ENCODE assay signal across 8 cellular contexts in the genomic region with DNA sequence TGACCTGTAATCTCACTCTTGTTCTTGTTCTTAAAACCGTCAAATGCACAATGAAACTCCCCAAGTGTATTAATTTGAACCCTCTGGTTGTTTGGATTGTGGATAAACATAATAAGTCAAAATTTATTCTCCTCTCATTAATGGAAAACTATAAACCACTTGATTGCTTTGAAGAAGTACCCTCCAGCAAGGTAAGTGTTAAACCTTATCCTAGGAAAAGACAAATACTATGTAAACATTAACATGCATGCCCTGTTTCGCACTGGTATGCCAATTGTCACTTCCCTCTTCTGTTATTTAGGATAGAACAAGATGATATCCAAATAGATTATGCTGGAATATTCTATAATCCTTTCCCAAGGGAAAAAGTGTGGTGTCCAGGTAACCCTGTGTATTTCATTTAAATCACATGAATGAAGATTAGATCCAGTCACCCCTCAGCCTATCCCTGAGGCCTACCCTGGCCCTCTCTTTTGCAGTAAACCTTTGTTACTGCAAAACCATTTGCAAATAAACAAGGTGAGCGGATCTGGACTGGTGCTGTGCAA. TPM values are rescaled to one million over a fixed set of nuclear protein-coding genes. Genes with fewer than 3 reads are reported as not detected.
DNase-seq lines count a peak whose midpoint lies in the region; ATAC-seq, FAIRE-seq and TF ChIP-seq lines count a peak whose summit lies in the region.

No MANE protein-coding gene starts in this region.

- peak overlapping the region; percentile 75 for H3K4me2 ChIP-seq in keratinocyte (ENCODE audit: control insufficient read depth, extremely low read depth, insufficient read depth, low read depth, low read length)

- no peak for FAIRE-seq in keratinocyte (lab: Jason Lieb, UNC)

- H3K27ac Mint-ChIP-seq in activated T-helper 17 cell treated with anti-CD3 and anti-CD28 coated beads, Interleukin-2, amount 50 U/mL, for 72 hours, result peak overlapping the region; percentile 90

- peaks cover 23% of the 10 kb centered on the region for H3K36me3 Mint-ChIP-seq in activated T-helper 17 cell treated with anti-CD3 and anti-CD28 coated beads, Interleukin-2, amount 50 U/mL, for 72 hours (ENCODE audit: low read depth)

- ATAC-seq in activated T-helper 17 cell treated with anti-CD3 and anti-CD28 coated beads, Interleukin-2, amount 50 U/mL, for 72 hours (replicated peaks), result no peak

- peak; percentile 38 for DNase-seq in NCI-H510A treated with DMSO at 0.1 percent for 48 hours (lab: John Stamatoyannopoulos, UW)
- DNase-seq in NCI-H510A (lab: John Stamatoyannopoulos, UW), result no peak
- no peak for DNase-seq in keratinocyte (ENCODE audit: low read depth, low spot score)
- peak; percentile 22 for DNase-seq in superior temporal gyrus (ENCODE audit: extremely low spot score)
- DNase-seq in retina, result no peak
- no peak for DNase-seq in COLO668 (lab: John Stamatoyannopoulos, UW; ENCODE audit: unreplicated experiment)
- no peak for DNase-seq in hepatic stellate cell (ENCODE audit: low spot score)

- peak overlapping the region; percentile 84 for H3K4me3 Mint-ChIP-seq in activated T-helper 17 cell treated with anti-CD3 and anti-CD28 coated beads, Interleukin-2, amount 50 U/mL, for 72 hours

- no peaks in the 10 kb centered on the region for H3K9me1 ChIP-seq in keratinocyte (ENCODE audit: control insufficient read depth, extremely low read depth, insufficient read depth, low read length)

- no peak for TF ChIP-seq CTCF in keratinocyte (optimal IDR thresholded peaks at IDR 0.05 in 1 of 3, IDR thresholded peaks at IDR 0.05 in 1 of 3, conservative IDR thresholded peaks at IDR 0.05 in 1 of 3; ENCODE audit: extremely low read depth in 1 of 3, insufficient read depth in 2 of 3, low read length in 3 of 3)

- H3K4me1 ChIP-seq in keratinocyte (ENCODE audit: control insufficient read depth, extremely low read depth, insufficient read depth, low read length), result peaks cover 9% of the 10 kb centered on the region

- peaks cover 18% of the 10 kb centered on the region for H3K4me1 Mint-ChIP-seq in activated T-helper 17 cell treated with anti-CD3 and anti-CD28 coated beads, Interleukin-2, amount 50 U/mL, for 72 hours

- H3K27me3 Mint-ChIP-seq in activated T-helper 17 cell treated with anti-CD3 and anti-CD28 coated beads, Interleukin-2, amount 50 U/mL, for 72 hours, result no peaks in the 10 kb centered on the region

- H3K9me3 ChIP-seq in keratinocyte (ENCODE audit: control insufficient read depth, low read depth, low read length), result no peaks in the 10 kb centered on the region

- H4K20me1 ChIP-seq in keratinocyte (ENCODE audit: control insufficient read depth, extremely low read depth, insufficient read depth, low read length), result no peaks in the 10 kb centered on the region

- dilution Hi-C loops in keratinocyte (cut with MboI; ENCODE audit: extremely low pct_ligation_motif_present, low sequenced_read_pairs), result no loop called here

- H3K27me3 ChIP-seq in keratinocyte (ENCODE audit: control insufficient read depth, extremely low read depth, insufficient read depth, low read length), result no peaks in the 10 kb centered on the region

- peak overlapping the region; percentile 68 for H3K27ac ChIP-seq in keratinocyte (ENCODE audit: control insufficient read depth, insufficient read depth, low read length)

- H3K79me2 ChIP-seq in keratinocyte (ENCODE audit: control insufficient read depth, insufficient read depth, low read length), result peaks cover 12% of the 10 kb centered on the region

- H3K4me3 ChIP-seq in keratinocyte (ENCODE audit: control insufficient read depth in 2 of 3, extremely low read depth in 1 of 3, insufficient read depth in 2 of 3, low read depth in 1 of 3, low read length in 3 of 3), result peak overlapping the region; percentile 74 to 97 (median 87)

- peaks cover 0 to 2% of the 10 kb centered on the region in 2 experiments for H3K36me3 ChIP-seq in keratinocyte (ENCODE audit: control insufficient read depth in 2 of 2, extremely low read depth in 1 of 2, insufficient read depth in 2 of 2, low read length in 2 of 2)

- H3K9me3 Mint-ChIP-seq in activated T-helper 17 cell treated with anti-CD3 and anti-CD28 coated beads, Interleukin-2, amount 50 U/mL, for 72 hours, result peaks cover 4% of the 10 kb centered on the region

- H3K9ac ChIP-seq in keratinocyte (ENCODE audit: control insufficient read depth, extremely low read depth, insufficient read depth, low read length), result peak overlapping the region; percentile 84

- peak overlapping the region; percentile 89 for H2AFZ ChIP-seq in keratinocyte (ENCODE audit: control insufficient read depth, low read length)

RNA-seq across cellular contexts. Expression of gene ADI1, which starts 1.3 kb away (rescaled TPM):
- total RNA-seq in activated T-helper 17 cell treated with anti-CD3 and anti-CD28 coated beads, Interleukin-2, amount 50 U/mL, for 72 hours, result 10 to 100 TPM; 25.8 to 26.0 TPM
- polyA plus RNA-seq in keratinocyte, result 29.0 to 47.4 TPM (median 38.5 TPM) in 3 replicates
- 16.0 TPM for polyA plus RNA-seq in keratinocyte (2011; ENCODE audit: low read depth)
- 40.7 and 54.0 TPM in 2 replicates for polyA plus RNA-seq in keratinocyte (2011; cell fraction: cytosol; rRNA removed)
- 33.8 and 36.7 TPM in 2 replicates for polyA plus RNA-seq in keratinocyte (2011; cell fraction: nucleus; rRNA removed)
- polyA plus RNA-seq in keratinocyte (2012; ENCODE audit: low replicate concordance), result 34.7 and 40.1 TPM in 2 replicates
- 9.5 to 22.1 TPM (median 19.0 TPM) in 3 replicates for polyA minus RNA-seq in keratinocyte
- 30.3 TPM for polyA minus RNA-seq in keratinocyte (2011; cell fraction: cytosol; rRNA and poly(A)+ RNA removed)
- 6.9 and 9.8 TPM in 2 replicates for polyA minus RNA-seq in keratinocyte (2011; cell fraction: nucleus; rRNA and poly(A)+ RNA removed)

RNA-seq across cellular contexts. Expression of gene RNASEH1, which starts 40.1 kb away (rescaled TPM):
- 10 to 100 TPM; 10.3 to 31.7 TPM for total RNA-seq in activated T-helper 17 cell treated with anti-CD3 and anti-CD28 coated beads, Interleukin-2, amount 50 U/mL, for 72 hours
- polyA plus RNA-seq in keratinocyte, result 11.2 to 17.3 TPM (median 15.3 TPM) in 3 replicates
- 26.6 TPM for polyA plus RNA-seq in keratinocyte (2011; ENCODE audit: low read depth)
- polyA plus RNA-seq in keratinocyte (2011; cell fraction: cytosol; rRNA removed), result 12.4 and 14.9 TPM in 2 replicates
- 11.3 and 13.1 TPM in 2 replicates for polyA plus RNA-seq in keratinocyte (2011; cell fraction: nucleus; rRNA removed)
- polyA plus RNA-seq in keratinocyte (2012; ENCODE audit: low replicate concordance), result 12.2 and 27.7 TPM in 2 replicates
- 5.5 to 8.0 TPM (median 7.6 TPM) in 3 replicates for polyA minus RNA-seq in keratinocyte
- polyA minus RNA-seq in keratinocyte (2011; cell fraction: cytosol; rRNA and poly(A)+ RNA removed), result 18.0 TPM
- polyA minus RNA-seq in keratinocyte (2011; cell fraction: nucleus; rRNA and poly(A)+ RNA removed), result 5.0 and 6.7 TPM in 2 replicates

RNA-seq across cellular contexts. Expression of gene RPS7, which starts 57.0 kb away (rescaled TPM):
- 1,000 to 10,000 TPM; 1,635 to 1,848 TPM for total RNA-seq in activated T-helper 17 cell treated with anti-CD3 and anti-CD28 coated beads, Interleukin-2, amount 50 U/mL, for 72 hours
- 1,344 to 1,663 TPM (median 1,410 TPM) in 3 replicates for polyA plus RNA-seq in keratinocyte
- 2,676 TPM for polyA plus RNA-seq in keratinocyte (2011; ENCODE audit: low read depth)
- polyA plus RNA-seq in keratinocyte (2011; cell fraction: cytosol; rRNA removed), result 1,277 and 1,596 TPM in 2 replicates
- 448 and 562 TPM in 2 replicates for polyA plus RNA-seq in keratinocyte (2011; cell fraction: nucleus; rRNA removed)
- 1,543 and 1,827 TPM in 2 replicates for polyA plus RNA-seq in keratinocyte (2012; ENCODE audit: low replicate concordance)
- 206 to 287 TPM (median 219 TPM) in 3 replicates for polyA minus RNA-seq in keratinocyte
- 708 TPM for polyA minus RNA-seq in keratinocyte (2011; cell fraction: cytosol; rRNA and poly(A)+ RNA removed)
- polyA minus RNA-seq in keratinocyte (2011; cell fraction: nucleus; rRNA and poly(A)+ RNA removed), result 96.9 and 117 TPM in 2 replicates

Comparison
In these comparisons a context has a peak if more than half of its experiments do, and no peak if none do; other contexts are left out.
1. DNase-seq: peak in NCI-H510A treated with DMSO at 0.1 percent for 48 hours (single experiment) and superior temporal gyrus (single experiment); none in NCI-H510A (single experiment), keratinocyte (single experiment), retina (single experiment), COLO668 (single experiment) and hepatic stellate cell (single experiment).